ENCODE assay signal across 10 cellular contexts in the genomic region with DNA sequence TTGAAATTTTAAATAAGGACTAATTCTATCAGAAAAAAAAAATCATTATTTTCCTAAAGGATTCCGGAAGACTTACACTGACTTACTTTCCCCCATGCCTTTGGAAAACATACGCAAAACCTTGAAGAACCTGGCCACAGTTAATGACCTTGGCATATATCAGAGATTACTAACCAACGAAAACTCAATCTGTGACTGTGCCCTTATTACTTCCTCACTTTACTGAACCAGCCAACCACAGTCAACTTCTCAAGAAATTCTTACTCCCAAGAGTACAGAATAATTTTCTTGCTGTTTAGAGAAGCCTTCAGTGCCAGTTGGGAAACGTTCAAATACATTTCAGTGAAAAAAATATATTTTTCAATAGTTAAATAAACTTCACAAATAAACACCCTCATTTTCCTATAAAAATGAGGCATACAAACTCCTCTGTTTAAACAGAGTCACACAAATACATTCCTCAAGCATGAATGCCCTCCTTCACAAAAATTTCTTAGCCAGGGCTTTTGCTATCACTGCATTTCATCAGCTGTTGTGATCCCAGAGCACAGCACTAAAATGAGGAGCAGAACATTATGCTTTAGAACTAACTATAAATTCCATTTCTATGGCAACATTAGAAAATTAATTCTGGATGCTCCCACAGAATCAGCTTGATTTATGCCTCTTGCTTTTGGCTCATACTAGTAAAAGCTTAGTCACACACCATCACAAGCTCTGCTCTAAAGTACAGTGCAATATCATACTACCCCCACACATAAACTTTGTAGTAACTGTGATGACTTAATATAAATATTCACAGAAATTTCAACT.
A peak's percentile ranks its signal among the peaks of the same experiment; 100 is the strongest.
DNase-seq lines count a peak whose midpoint lies in the region; ATAC-seq and TF ChIP-seq lines count a peak whose summit lies in the region.
"Had no signal": no experiment of that assay in that cellular context is flagged by ENCODE, and none has a peak within 500 bp of the region (broad histone marks: within the 10 kb centered on the region; RNA-seq: fewer than 3 reads in every experiment).

No MANE protein-coding gene starts in this region.

- H3K27ac ChIP-seq in esophagus squamous epithelium: peak overlapping the region; percentile 23 to 77 (median 68)
- H3K27ac ChIP-seq: 22Rv1 had no signal

- H3K36me3 Mint-ChIP-seq in nephron (ENCODE audit: low read depth): peaks cover 61% of the 10 kb centered on the region
- peaks cover 45% of the 10 kb centered on the region for H3K36me3 Mint-ChIP-seq in nephron progenitor cell (ENCODE audit: low read depth)
- no peaks in the 10 kb centered on the region for H3K36me3 Mint-ChIP-seq in natural killer cell

- H3K27ac Mint-ChIP-seq in nephron (peak overlapping the region; percentile 90 to 95 (median 93)), nephron progenitor cell (no peak overlapping the region), natural killer cell (no peak overlapping the region)

- intact Hi-C loops in Right ventricle myocardium inferior (cut with DNase I): no loop called here
- intact Hi-C loops in cardiac septum (cut with DNase I): no loop called here
- intact Hi-C loops in esophagus squamous epithelium (cut with DNase I): no loop called here
- intact Hi-C loops in natural killer cell (cut with micrococcal nuclease): no loop called here

- 46 to 69% methylated on average over 4 of the region's 4 CpGs for WGBS in esophagus squamous epithelium, 2 donors

- DNase-seq in Right ventricle myocardium inferior (ENCODE audit: missing footprints) (no peak), cardiac septum (ENCODE audit: low spot score) (no peak), esophagus squamous epithelium (lab: John Stamatoyannopoulos, UW) (no peak), nephron progenitor cell (no peak), OCI-M2 (lab: John Stamatoyannopoulos, UW; ENCODE audit: unreplicated experiment) (no peak), HuH-7.5 (ENCODE audit: low spot score) (no peak), natural killer cell (no peak)
- DNase-seq: activated naive CD4-positive, alpha-beta T cell had no signal

- H3K4me3 Mint-ChIP-seq in nephron (peak overlapping the region in 2 of 3 experiments; percentile 45 to 55), nephron progenitor cell (no peak overlapping the region), natural killer cell (no peak overlapping the region)

- H3K4me1 ChIP-seq in esophagus squamous epithelium: peaks cover 0 to 42% (median 16%) of the 10 kb centered on the region in 3 donors

- H3K4me1 Mint-ChIP-seq in nephron: peaks cover 67% of the 10 kb centered on the region
- H3K4me1 Mint-ChIP-seq in nephron progenitor cell: peaks cover 9% of the 10 kb centered on the region
- H3K4me1 Mint-ChIP-seq in natural killer cell: no peaks in the 10 kb centered on the region

- no peak for TF ChIP-seq POLR2A in esophagus squamous epithelium (IDR thresholded peaks at IDR 0.05)

- no peaks in the 10 kb centered on the region for H3K27me3 Mint-ChIP-seq in nephron (ENCODE audit: low read depth)
- H3K27me3 Mint-ChIP-seq in nephron progenitor cell (ENCODE audit: low read depth, poor library complexity): no peaks in the 10 kb centered on the region
- H3K27me3 Mint-ChIP-seq in natural killer cell (ENCODE audit: low read depth in 2 of 2): no peaks in the 10 kb centered on the region

- peaks cover 0 to 93% (median 0%) of the 10 kb centered on the region in 3 donors for H3K36me3 ChIP-seq in esophagus squamous epithelium

- ATAC-seq in Right ventricle myocardium inferior: peak; percentile 53
- ATAC-seq in natural killer cell: no peak

- H3K9me3 Mint-ChIP-seq in nephron: no peaks in the 10 kb centered on the region
- no peaks in the 10 kb centered on the region for H3K9me3 Mint-ChIP-seq in nephron progenitor cell
- H3K9me3 Mint-ChIP-seq in natural killer cell: no peaks in the 10 kb centered on the region

- no peak for TF ChIP-seq CTCF in esophagus squamous epithelium (IDR thresholded peaks at IDR 0.05)
- TF ChIP-seq CTCF in nephron (IDR thresholded peaks at IDR 0.05; ENCODE audit: unreplicated experiment in 3 of 3): no peak
- TF ChIP-seq CTCF in nephron progenitor cell (IDR thresholded peaks at IDR 0.05): no peak
- no peak for TF ChIP-seq CTCF in natural killer cell (IDR thresholded peaks at IDR 0.05)

- no peak overlapping the region for H3K4me3 ChIP-seq in esophagus squamous epithelium

- no peaks in the 10 kb centered on the region for H3K9me3 ChIP-seq in esophagus squamous epithelium

- no peaks in the 10 kb centered on the region for H3K27me3 ChIP-seq in esophagus squamous epithelium

Comparison
In these comparisons a context has a peak if more than half of its experiments do, and no peak if none do; other contexts are left out.
1. H3K27ac Mint-ChIP-seq: peak in nephron (3 of 3); none in nephron progenitor cell (single experiment) and natural killer cell (0 of 2).
2. H3K4me3 Mint-ChIP-seq: peak in nephron (2 of 3); none in nephron progenitor cell (single experiment) and natural killer cell (single experiment).